10 cellular contexts compared by ENCODE assay signal in the genomic region with DNA sequence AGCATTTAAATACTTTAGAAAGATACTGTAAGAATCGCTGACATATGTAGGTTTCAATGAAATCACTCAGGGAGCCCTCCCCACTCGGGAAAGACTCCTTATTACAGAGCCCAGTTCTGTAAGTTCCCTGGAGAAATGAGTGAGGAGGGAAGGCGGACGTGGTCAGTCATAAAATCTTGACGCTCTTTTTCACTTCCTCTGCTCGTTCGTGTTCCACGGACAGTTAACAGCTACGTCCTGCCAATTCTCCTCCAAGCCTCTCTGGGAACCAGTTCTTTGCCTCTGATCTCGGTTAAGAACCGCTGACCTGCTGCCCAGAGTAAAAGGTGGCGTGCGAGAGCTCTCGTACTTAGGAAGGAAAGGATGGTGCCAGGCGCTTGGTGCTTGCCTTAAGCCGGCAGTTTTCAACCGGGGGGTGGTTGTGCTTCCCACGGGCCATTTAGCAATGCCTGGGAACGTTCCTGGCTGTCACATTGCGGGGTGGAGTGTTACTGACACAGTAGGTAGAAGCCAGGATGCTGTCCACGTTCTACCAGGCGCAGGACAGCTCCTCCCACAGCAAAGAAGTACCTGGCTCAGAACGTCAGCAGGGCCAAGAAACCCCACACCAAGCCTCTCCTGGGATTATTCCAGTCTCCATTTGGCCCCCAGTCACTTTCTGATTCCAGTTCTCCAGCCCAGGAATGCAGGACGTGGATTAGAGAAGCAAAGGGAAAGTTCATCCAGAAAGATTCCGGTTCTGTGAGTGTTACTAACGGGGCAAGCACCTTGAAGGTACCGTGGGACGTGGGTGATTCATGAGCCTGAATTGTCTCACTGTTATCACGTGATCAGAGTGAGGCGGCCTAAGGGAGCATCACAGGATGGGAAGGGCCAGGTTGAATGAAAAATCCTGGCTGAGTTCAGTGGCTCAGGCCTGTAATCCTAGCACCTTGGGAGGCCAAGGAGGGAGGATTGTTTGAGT.
DNase-seq lines count a peak whose midpoint lies in the region; ATAC-seq, FAIRE-seq and TF ChIP-seq lines count a peak whose summit lies in the region.
"Had no signal": no experiment of that assay in that cellular context is flagged by ENCODE, and none has a peak within 500 bp of the region (broad histone marks: within the 10 kb centered on the region; RNA-seq: fewer than 3 reads in every experiment).

No MANE protein-coding gene starts in this region.

- no peak overlapping the region for H3K9ac ChIP-seq in mucosa of rectum (ENCODE audit: low read depth in 1 of 2, low read length in 2 of 2)

- H3K27me3 ChIP-seq in mucosa of rectum (ENCODE audit: control insufficient read depth in 2 of 2, insufficient read depth in 2 of 2, low read length in 2 of 2) = no peaks in the 10 kb centered on the region

- H3K4me1 ChIP-seq in mucosa of rectum (ENCODE audit: control insufficient read depth in 2 of 2, insufficient read depth in 2 of 2, low read length in 2 of 2) = peaks cover 2 to 3% of the 10 kb centered on the region in 2 donors

- no peak for FAIRE-seq in urothelium cell line (lab: Jason Lieb, UNC)

- no peak for TF ChIP-seq POLR2A in NB4 (IDR thresholded peaks at IDR 0.05; ENCODE audit: extremely low read depth, insufficient read length)

- peak overlapping the region; percentile 34 to 74 for H3K27ac ChIP-seq in mucosa of rectum (ENCODE audit: low read depth in 2 of 2, low read length in 2 of 2)

- H3K4me3 ChIP-seq in NB4 (ENCODE audit: low read depth, low read length) (no peak overlapping the region), epithelial cell of esophagus (ENCODE audit: low read length) (no peak overlapping the region), mucosa of rectum (ENCODE audit: low read length in 2 of 2) (no peak overlapping the region)

- no peaks in the 10 kb centered on the region for H3K36me3 ChIP-seq in mucosa of rectum (ENCODE audit: control insufficient read depth in 2 of 2, insufficient read depth in 2 of 2, low read length in 2 of 2)

- TF ChIP-seq CTCF in NB4 (IDR thresholded peaks at IDR 0.05; ENCODE audit: low read depth, low read length) (no peak), epithelial cell of esophagus (IDR thresholded peaks at IDR 0.05; ENCODE audit: insufficient read depth, low read depth, low read length, missing control alignments) (no peak)

- DNase-seq in NB4 (ENCODE audit: low read depth) = peak; percentile 49
- DNase-seq in epithelial cell of esophagus (ENCODE audit: low read depth) = peak; percentile 99
- peak; percentile 68 for DNase-seq in urothelium cell line (ENCODE audit: low spot score)
- DNase-seq in pons (ENCODE audit: low spot score) = no peak
- no peak for DNase-seq in stimulated activated CD4-positive, alpha-beta T cell treated with anti-CD3 and anti-CD28 coated beads, Interleukin-4, amount 100 ng/mL, for 24 hours
- DNase-seq: activated naive CD4-positive, alpha-beta T cell treated with anti-CD3 and anti-CD28 coated beads, Interleukin-2, amount 50 U/mL, for 16 hours; NCI-H146; stimulated activated CD4-positive, alpha-beta T cell treated with anti-CD3 and anti-CD28 coated beads, Interleukin-15, amount 100 ng/mL, for 24 hours had no signal

- H3K9me3 ChIP-seq in mucosa of rectum (ENCODE audit: control insufficient read depth in 2 of 2, low read length in 2 of 2) = no peaks in the 10 kb centered on the region

- ATAC-seq in HG02763 (IDR thresholded peaks at IDR 0.05; ENCODE audit: unreplicated experiment) = no peak

Comparison
In these comparisons a context has a peak if more than half of its experiments do, and no peak if none do; other contexts are left out.
1. DNase-seq: peak in NB4 (single experiment), epithelial cell of esophagus (single experiment) and urothelium cell line (single experiment); none in pons (single experiment) and stimulated activated CD4-positive, alpha-beta T cell treated with anti-CD3 and anti-CD28 coated beads, Interleukin-4, amount 100 ng/mL, for 24 hours (single experiment).